33 cellular contexts compared by ENCODE assay signal in the genomic region with DNA sequence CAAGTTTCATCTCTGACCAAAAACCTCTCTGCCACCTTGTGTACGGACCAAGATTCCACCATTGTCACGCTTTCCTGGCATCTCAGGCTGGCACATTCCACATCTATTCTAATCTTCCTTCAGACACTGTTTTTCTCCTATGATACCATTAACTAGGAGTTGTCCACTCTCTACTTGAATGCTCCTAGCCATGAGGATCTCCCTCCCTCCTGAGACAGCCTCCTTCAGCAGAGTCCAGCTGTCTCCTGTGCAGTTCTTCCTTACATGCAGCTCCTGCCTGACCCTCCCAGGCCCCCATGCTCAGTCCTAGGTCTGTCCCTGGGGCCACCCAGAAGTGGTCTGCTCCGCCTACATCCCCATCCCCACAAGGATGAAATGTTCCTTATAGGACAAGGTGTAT.
"Had no signal": no experiment of that assay in that cellular context is flagged by ENCODE, and none has a peak within 500 bp of the region (broad histone marks: within the 10 kb centered on the region; RNA-seq: fewer than 3 reads in every experiment).

No MANE protein-coding gene starts in this region.

- H3K27ac ChIP-seq: neutrophil, ovary, parathyroid adenoma, psoas muscle, skin epidermis, spleen, suprapubic skin, testis, tibial artery, transverse colon, upper lobe of right lung, uterus had no signal

- H3K27me3 ChIP-seq: ovary, testis, tibial artery, transverse colon, upper lobe of right lung, uterus had no signal

- H3K4me3 ChIP-seq: ovary, psoas muscle, skin epidermis, smooth muscle cell, spleen, suprapubic skin, testis, tibial artery, transverse colon, upper lobe of right lung, uterus had no signal

- H3K4me1 ChIP-seq: parathyroid adenoma, psoas muscle, spleen, suprapubic skin, testis, transverse colon, upper lobe of right lung, uterus had no signal

- H3K79me2 ChIP-seq: parathyroid adenoma had no signal

- H2AFZ ChIP-seq: parathyroid adenoma had no signal

- H3K4me1 Mint-ChIP-seq: naive B cell; naive thymus-derived CD8-positive, alpha-beta T cell; stimulated activated memory B cell treated with anti-CD40 and anti-IgM and Interleukin-4, amounts not matched to agents 10 μg/mL and 1 μg/mL and 100 μg/mL, for 72 hours; stimulated activated naive CD8-positive, alpha-beta T cell treated with anti-CD3 and anti-CD28 coated beads, Interleukin-15, amount 100 ng/mL, for 72 hours had no signal

- H3K36me3 ChIP-seq: neutrophil, ovary, spleen, suprapubic skin, tibial artery, transverse colon, upper lobe of right lung, uterus had no signal

- H3K27ac Mint-ChIP-seq: natural killer cell treated with Interleukin-12 subunit alpha and Interleukin-12 subunit beta and Interleukin-15 and Interleukin-18, amount 100 ng/mL, for 72 hours; nephron progenitor cell; progenitor cell of endocrine pancreas; stimulated activated memory B cell treated with anti-CD40 and anti-IgM and Interleukin-4, amounts not matched to agents 10 μg/mL and 1 μg/mL and 100 μg/mL, for 72 hours; stimulated activated naive CD8-positive, alpha-beta T cell treated with anti-CD3 and anti-CD28 coated beads, Interleukin-15, amount 100 ng/mL, for 72 hours; type B pancreatic cell had no signal

- ATAC-seq: naive thymus-derived CD8-positive, alpha-beta T cell; natural killer cell treated with Interleukin-12 subunit alpha and Interleukin-12 subunit beta and Interleukin-15 and Interleukin-18, amount 100 ng/mL, for 72 hours; psoas muscle; right cardiac atrium; sciatic nerve; stimulated activated memory B cell treated with anti-CD40 and anti-IgM and Interleukin-4, amounts not matched to agents 10 μg/mL and 1 μg/mL and 100 μg/mL, for 72 hours; stimulated activated naive CD8-positive, alpha-beta T cell treated with anti-CD3 and anti-CD28 coated beads, Interleukin-15, amount 100 ng/mL, for 72 hours; stimulated activated naive CD8-positive, alpha-beta T cell treated with anti-CD3 and anti-CD28 coated beads, Interleukin-15, Interleukin-2, amounts not matched to agents 100 U/mL and 50 U/mL, for 24 hours; upper lobe of right lung had no signal

- H3K4me2 ChIP-seq: smooth muscle cell had no signal

- H3K36me3 Mint-ChIP-seq: naive B cell; naive thymus-derived CD8-positive, alpha-beta T cell; natural killer cell treated with Interleukin-12 subunit alpha and Interleukin-12 subunit beta and Interleukin-15 and Interleukin-18, amount 100 ng/mL, for 72 hours; stimulated activated memory B cell treated with anti-CD40 and anti-IgM and Interleukin-4, amounts not matched to agents 10 μg/mL and 1 μg/mL and 100 μg/mL, for 72 hours; type B pancreatic cell had no signal

- H3K9me3 Mint-ChIP-seq: naive B cell; naive thymus-derived CD8-positive, alpha-beta T cell; natural killer cell treated with Interleukin-12 subunit alpha and Interleukin-12 subunit beta and Interleukin-15 and Interleukin-18, amount 100 ng/mL, for 72 hours; stimulated activated memory B cell treated with anti-CD40 and anti-IgM and Interleukin-4, amounts not matched to agents 10 μg/mL and 1 μg/mL and 100 μg/mL, for 72 hours; stimulated activated naive CD8-positive, alpha-beta T cell treated with anti-CD3 and anti-CD28 coated beads, Interleukin-15, amount 100 ng/mL, for 72 hours; type B pancreatic cell had no signal

- H3K9ac ChIP-seq: parathyroid adenoma had no signal

- DNase-seq: naive B cell; naive thymus-derived CD8-positive, alpha-beta T cell; nephron progenitor cell; nucleus accumbens; ovary; posterior cingulate gyrus; psoas muscle; right cardiac atrium; spleen; stimulated activated CD4-positive, alpha-beta T cell treated with anti-CD3 and anti-CD28 coated beads, Interleukin-12 subunit alpha, Interleukin-12 subunit beta, amount 100 ng/mL, for 4 hours; stimulated activated CD4-positive, alpha-beta T cell treated with anti-CD3 and anti-CD28 coated beads, Interleukin-1b, Interleukin-23, amount 100 ng/mL, for 48 hours; stimulated activated CD4-positive, alpha-beta T cell treated with anti-CD3 and anti-CD28 coated beads, Interleukin-4, amount 100 ng/mL, for 1 hour; stimulated activated CD4-positive, alpha-beta T cell treated with anti-CD3 and anti-CD28 coated beads, Interleukin-4, amount 100 ng/mL, for 4 hours; stimulated activated CD8-positive, alpha-beta memory T cell treated with anti-CD3 and anti-CD28 coated beads, Interleukin-4, amount 100 ng/mL, for 48 hours; stimulated activated naive CD4-positive, alpha-beta T cell; stimulated activated naive CD8-positive, alpha-beta T cell treated with anti-CD3 and anti-CD28 coated beads, Interleukin-15, amount 100 ng/mL, for 72 hours; stimulated activated naive CD8-positive, alpha-beta T cell treated with anti-CD3 and anti-CD28 coated beads, Interleukin-15, Interleukin-2, amounts not matched to agents 100 U/mL and 50 U/mL, for 24 hours; substantia nigra; testis; tibial artery; transverse colon; upper lobe of right lung; uterus had no signal

- H3K4me3 Mint-ChIP-seq: naive B cell; naive thymus-derived CD8-positive, alpha-beta T cell; natural killer cell treated with Interleukin-12 subunit alpha and Interleukin-12 subunit beta and Interleukin-15 and Interleukin-18, amount 100 ng/mL, for 72 hours; nephron progenitor cell; stimulated activated memory B cell treated with anti-CD40 and anti-IgM and Interleukin-4, amounts not matched to agents 10 μg/mL and 1 μg/mL and 100 μg/mL, for 72 hours; stimulated activated naive CD8-positive, alpha-beta T cell treated with anti-CD3 and anti-CD28 coated beads, Interleukin-15, amount 100 ng/mL, for 72 hours; type B pancreatic cell had no signal

- H3K9me3 ChIP-seq: neutrophil, ovary, psoas muscle, spleen, suprapubic skin, testis, tibial artery, transverse colon, upper lobe of right lung, uterus had no signal
